ENCODE assay signal across 14 cellular contexts in the genomic region with DNA sequence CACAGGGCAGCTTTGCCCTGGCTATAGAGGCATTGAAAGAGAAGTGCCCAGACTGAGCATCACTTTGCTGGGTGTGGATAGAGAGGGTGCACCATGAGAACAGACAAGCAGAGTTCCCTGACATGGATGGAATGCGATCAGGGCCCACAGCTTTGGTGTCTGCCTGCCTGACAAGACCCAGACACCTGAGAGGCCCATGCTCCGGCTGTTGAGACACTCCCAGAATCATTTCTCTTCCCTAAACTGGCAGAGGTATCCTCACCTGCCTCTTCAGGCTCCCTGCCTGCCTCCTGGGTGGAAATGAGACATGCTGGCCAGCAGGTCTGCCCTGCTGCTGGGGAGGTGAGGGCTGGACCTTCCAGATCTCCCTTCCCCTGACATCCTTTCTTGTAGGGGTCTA. TPM values are rescaled to one million over a fixed set of nuclear protein-coding genes. Genes with fewer than 3 reads are reported as not detected.
DNase-seq lines count a peak whose midpoint lies in the region; ATAC-seq and TF ChIP-seq lines count a peak whose summit lies in the region.
"Had no signal": no experiment of that assay in that cellular context is flagged by ENCODE, and none has a peak within 500 bp of the region (broad histone marks: within the 10 kb centered on the region; RNA-seq: fewer than 3 reads in every experiment).

No MANE protein-coding gene starts in this region.

- intact Hi-C loops in left ventricle myocardium superior (cut with micrococcal nuclease) (no loop called here), uterus (cut with DNase I; ENCODE audit: low total_unique reads) (no loop called here)

- H3K27me3 ChIP-seq in osteoblast (ENCODE audit: insufficient read depth, low read length): no peaks in the 10 kb centered on the region
- no peaks in the 10 kb centered on the region for H3K27me3 ChIP-seq in uterus
- H3K27me3 ChIP-seq: BLaER1 treated with 17β-estradiol and CSF1 and Interleukin-3, amounts not matched to agents 10 nM and 100 nM had no signal

- DNase-seq in activated T-cell treated with anti-CD3 and anti-CD28 coated beads, Interleukin-2, amount 50 U/mL, for 24 hours: no peak
- no peak for DNase-seq in activated T-cell treated with anti-CD3 and anti-CD28 coated beads, Interleukin-2, amount 50 U/mL, for 48 hours
- peak; percentile 25 for DNase-seq in ecto neural progenitor cell (ENCODE audit: low spot score)
- DNase-seq in osteoblast (ENCODE audit: insufficient read length, low spot score, missing footprints): peak; percentile 80
- no peak for DNase-seq in NCI-H1417 (lab: John Stamatoyannopoulos, UW)
- DNase-seq in left ventricle myocardium superior: no peak
- DNase-seq in uterus: no peak
- DNase-seq: 8988T; AML-193; CD4-positive, alpha-beta memory T cell; DMS79; GOT3 had no signal

- H3K36me3 ChIP-seq in osteoblast (ENCODE audit: insufficient read depth, low read length): peaks cover 27% of the 10 kb centered on the region
- H3K36me3 ChIP-seq in uterus: no peaks in the 10 kb centered on the region

- H3K27ac ChIP-seq in osteoblast (ENCODE audit: low read depth, low read length) (no peak overlapping the region), uterus (no peak overlapping the region)
- H3K27ac ChIP-seq: BLaER1 treated with 17β-estradiol and CSF1 and Interleukin-3, amounts not matched to agents 10 nM and 100 nM had no signal

- H3K27ac Mint-ChIP-seq in activated T-cell treated with anti-CD3 and anti-CD28 coated beads, Interleukin-2, amount 50 U/mL, for 24 hours: peak overlapping the region; percentile 66

- no peak overlapping the region for H3K4me3 Mint-ChIP-seq in activated T-cell treated with anti-CD3 and anti-CD28 coated beads, Interleukin-2, amount 50 U/mL, for 24 hours
- H3K4me3 Mint-ChIP-seq: CD4-positive, alpha-beta memory T cell had no signal

- ATAC-seq in left ventricle myocardium superior: no peak

- H3K9me3 ChIP-seq in osteoblast (ENCODE audit: low read depth, low read length) (no peaks in the 10 kb centered on the region), uterus (no peaks in the 10 kb centered on the region)
- H3K9me3 ChIP-seq: BLaER1 treated with 17β-estradiol and CSF1 and Interleukin-3, amounts not matched to agents 10 nM and 100 nM; HAP-1 had no signal

- no peak overlapping the region for H3K4me3 ChIP-seq in osteoblast (ENCODE audit: insufficient read depth, low read length)
- H3K4me3 ChIP-seq in uterus: no peak overlapping the region
- H3K4me3 ChIP-seq: BLaER1 treated with 17β-estradiol and CSF1 and Interleukin-3, amounts not matched to agents 10 nM and 100 nM; HAP-1 had no signal

- H2AFZ ChIP-seq in osteoblast (ENCODE audit: low read length): no peak overlapping the region

- no peak for TF ChIP-seq POLR2A in uterus (IDR thresholded peaks at IDR 0.05)

- H3K9me3 Mint-ChIP-seq in activated T-cell treated with anti-CD3 and anti-CD28 coated beads, Interleukin-2, amount 50 U/mL, for 24 hours: no peaks in the 10 kb centered on the region
- H3K9me3 Mint-ChIP-seq: CD4-positive, alpha-beta memory T cell had no signal

- H3K4me1 Mint-ChIP-seq in activated T-cell treated with anti-CD3 and anti-CD28 coated beads, Interleukin-2, amount 50 U/mL, for 24 hours (ENCODE audit: low read depth): peaks cover 24% of the 10 kb centered on the region

- TF ChIP-seq CTCF in osteoblast (IDR thresholded peaks at IDR 0.05; ENCODE audit: extremely low read depth, low read depth, low read length) (no peak), uterus (IDR thresholded peaks at IDR 0.05) (no peak)

- H4K20me1 ChIP-seq in osteoblast (ENCODE audit: insufficient read depth, low read length): peaks cover 45% of the 10 kb centered on the region

- peaks cover 38% of the 10 kb centered on the region for H3K79me2 ChIP-seq in osteoblast (ENCODE audit: insufficient read depth, low read length)

- H3K36me3 Mint-ChIP-seq in activated T-cell treated with anti-CD3 and anti-CD28 coated beads, Interleukin-2, amount 50 U/mL, for 24 hours (ENCODE audit: low read depth): peaks cover 65% of the 10 kb centered on the region

- H3K4me2 ChIP-seq in osteoblast (ENCODE audit: insufficient read depth, low read length): no peak overlapping the region
- H3K4me2 ChIP-seq: BLaER1 treated with 17β-estradiol and CSF1 and Interleukin-3, amounts not matched to agents 10 nM and 100 nM had no signal

- H3K4me1 ChIP-seq in osteoblast (ENCODE audit: insufficient read depth, low read length) (peaks cover 4% of the 10 kb centered on the region), uterus (no peaks in the 10 kb centered on the region)
- H3K4me1 ChIP-seq: HAP-1 had no signal

- H3K27me3 Mint-ChIP-seq in activated T-cell treated with anti-CD3 and anti-CD28 coated beads, Interleukin-2, amount 50 U/mL, for 24 hours: no peaks in the 10 kb centered on the region
- H3K27me3 Mint-ChIP-seq: CD4-positive, alpha-beta memory T cell had no signal

RNA-seq across cellular contexts. Expression of gene CHST14, which starts 10.4 kb away (rescaled TPM):
- 13.4 and 13.6 TPM in 2 replicates for total RNA-seq in osteoblast
- total RNA-seq in left ventricle myocardium superior: 6.0 TPM
- 10 to 100 TPM in 3 of 4 donors, 1 to 10 TPM in 1; 6.8 to 26.1 (median 17.9) TPM for total RNA-seq in uterus

RNA-seq across cellular contexts. Expression of gene BAHD1, which starts 19.7 kb away (rescaled TPM):
- total RNA-seq in osteoblast (10.0 and 10.5 TPM in 2 replicates), left ventricle myocardium superior (18.1 TPM), uterus (10 to 100 TPM in 2 of 4 donors, 1 to 10 TPM in 2; 5.0 to 35.5 (median 10.5) TPM)

RNA-seq across cellular contexts. Expression of gene IVD, which starts 54.8 kb away (rescaled TPM):
- 38.6 and 46.3 TPM in 2 replicates for total RNA-seq in osteoblast
- 97.2 TPM for total RNA-seq in left ventricle myocardium superior
- total RNA-seq in uterus: 100 to 1,000 TPM in 1 of 4 donors, 10 to 100 TPM in 3; 66.5 to 203 (median 83.7) TPM

Comparison
In these comparisons a context has a peak if more than half of its experiments do, and no peak if none do; other contexts are left out.
1. DNase-seq: peak in ecto neural progenitor cell (single experiment) and osteoblast (single experiment); none in activated T-cell treated with anti-CD3 and anti-CD28 coated beads, Interleukin-2, amount 50 U/mL, for 24 hours (single experiment), activated T-cell treated with anti-CD3 and anti-CD28 coated beads, Interleukin-2, amount 50 U/mL, for 48 hours (0 of 2), NCI-H1417 (0 of 3), left ventricle myocardium superior (single experiment) and uterus (0 of 2).